In genomic region chr5:172638209-172638768, GRCh38 we compare ENCODE assay signal across 30 cellular contexts. TPM values are rescaled to one million over a fixed set of nuclear protein-coding genes. Genes with fewer than 3 reads are reported as not detected.
DNase-seq lines count a peak whose midpoint lies in the region; TF ChIP-seq lines count a peak whose summit lies in the region.
"Had no signal": no experiment of that assay in that cellular context is flagged by ENCODE, and none has a peak within 500 bp of the region (broad histone marks: within the 10 kb centered on the region; RNA-seq: fewer than 3 reads in every experiment).

No MANE protein-coding gene starts in this region.

- no peaks in the 10 kb centered on the region for H3K9me3 ChIP-seq in HEK293 (ENCODE audit: control insufficient read depth, insufficient read depth, low read depth, low read length)
- H3K9me3 ChIP-seq in OCI-LY7 (ENCODE audit: low read length), result no peaks in the 10 kb centered on the region
- H3K9me3 ChIP-seq: Peyer's patch, right atrium auricular region, SJCRH30, thoracic aorta, uterus had no signal

- H3K4me1 ChIP-seq in HEK293 (ENCODE audit: control insufficient read depth, insufficient read depth, low read length), result no peaks in the 10 kb centered on the region
- peaks cover 18% of the 10 kb centered on the region for H3K4me1 ChIP-seq in OCI-LY7 (ENCODE audit: insufficient read depth, low read length, poor library complexity, severe bottlenecking)

- peaks cover 22% of the 10 kb centered on the region for H3K27me3 Mint-ChIP-seq in neural crest cell (ENCODE audit: low read depth)

- DNase-seq in NCI-H1417 (lab: John Stamatoyannopoulos, UW), result peak in 2 of 3 experiments; percentile 9 to 52
- no peak for DNase-seq in NCI-H1417 treated with DMSO at 0.1 percent for 48 hours (lab: John Stamatoyannopoulos, UW)
- DNase-seq in OCI-LY7 (ENCODE audit: low spot score), result peak; percentile 7
- no peak for DNase-seq in neural crest cell (ENCODE audit: low read depth, low spot score)
- DNase-seq in activated CD8-positive, alpha-beta memory T cell treated with anti-CD3 and anti-CD28 coated beads, Interleukin-2, amount 50 U/mL, for 48 hours, result no peak
- no peak for DNase-seq in SIG-M5 treated with dmso at 0.1 percent for 504 hours (lab: John Stamatoyannopoulos, UW; ENCODE audit: unreplicated experiment)
- no peak for DNase-seq in SHP77 (lab: John Stamatoyannopoulos, UW)
- DNase-seq: activated CD4-positive, alpha-beta T cell treated with anti-CD3 and anti-CD28 coated beads for 4 hours; activated CD8-positive, alpha-beta T cell treated with anti-CD3 and anti-CD28 coated beads, Interleukin-2, amount 10 ng/mL, durations not matched to agents 7 days and 5 days; activated naive CD8-positive, alpha-beta T cell treated with anti-CD3 and anti-CD28 coated beads for 36 hours; anterior cingulate cortex; GF-D8; hippocampal formation; IMR-90; left cardiac atrium; NCI-H1092 treated with DMSO at 0.1 percent for 48 hours; NCI-H524; SJCRH30; stimulated activated CD4-positive, alpha-beta T cell treated with anti-CD3 and anti-CD28 coated beads, Interleukin-2, amount 100 ng/mL, for 24 hours; stimulated activated CD8-positive, alpha-beta memory T cell treated with anti-CD3 and anti-CD28 coated beads, Interleukin-4, amount 100 ng/mL, for 48 hours; T1000 had no signal

- no peaks in the 10 kb centered on the region for H3K9me3 Mint-ChIP-seq in neural crest cell
- H3K9me3 Mint-ChIP-seq: activated naive CD8-positive, alpha-beta T cell treated with anti-CD3 and anti-CD28 coated beads for 36 hours; neural progenitor cell; stimulated activated naive CD8-positive, alpha-beta T cell treated with anti-CD3 and anti-CD28 coated beads, Interleukin-15, Interleukin-2, amounts not matched to agents 100 ng/mL and 50 ng/mL, for 24 hours had no signal

- no peaks in the 10 kb centered on the region for H3K79me2 ChIP-seq in OCI-LY7 (ENCODE audit: insufficient read depth, low read depth, low read length)

- peaks cover 17% of the 10 kb centered on the region for H3K4me1 Mint-ChIP-seq in neural crest cell

- peak overlapping the region; percentile 25 for H3K4me3 Mint-ChIP-seq in neural crest cell
- H3K4me3 Mint-ChIP-seq: activated CD8-positive, alpha-beta T cell treated with anti-CD3 and anti-CD28 coated beads, Interleukin-2, amount 10 ng/mL, durations not matched to agents 7 days and 5 days; activated naive CD8-positive, alpha-beta T cell treated with anti-CD3 and anti-CD28 coated beads for 36 hours; neural progenitor cell; stimulated activated naive CD8-positive, alpha-beta T cell treated with anti-CD3 and anti-CD28 coated beads, Interleukin-15, Interleukin-2, amounts not matched to agents 100 ng/mL and 50 ng/mL, for 24 hours had no signal

- no peaks in the 10 kb centered on the region for H3K36me3 Mint-ChIP-seq in neural crest cell (ENCODE audit: low read depth)
- H3K36me3 Mint-ChIP-seq: activated naive CD8-positive, alpha-beta T cell treated with anti-CD3 and anti-CD28 coated beads for 36 hours; neural progenitor cell had no signal

- H3K4me3 ChIP-seq in HEK293 (ENCODE audit: low read depth, low read length) (no peak overlapping the region), OCI-LY7 (ENCODE audit: low read depth, low read length, poor library complexity, severe bottlenecking) (no peak overlapping the region)
- H3K4me3 ChIP-seq: neural progenitor cell, Peyer's patch, right atrium auricular region, SJCRH30, smooth muscle cell, thoracic aorta, uterus had no signal

- H3K4me2 ChIP-seq in OCI-LY7 (ENCODE audit: low read length), result no peak overlapping the region
- H3K4me2 ChIP-seq: neural progenitor cell, smooth muscle cell had no signal

- no peak overlapping the region for H2AFZ ChIP-seq in OCI-LY7 (ENCODE audit: low read length)
- H2AFZ ChIP-seq: neural progenitor cell had no signal

- no peak overlapping the region for H3K27ac Mint-ChIP-seq in neural crest cell (ENCODE audit: unreplicated experiment)
- H3K27ac Mint-ChIP-seq: activated CD8-positive, alpha-beta T cell treated with anti-CD3 and anti-CD28 coated beads, Interleukin-2, amount 10 ng/mL, durations not matched to agents 7 days and 5 days; activated naive CD8-positive, alpha-beta T cell treated with anti-CD3 and anti-CD28 coated beads for 36 hours; stimulated activated naive CD8-positive, alpha-beta T cell treated with anti-CD3 and anti-CD28 coated beads, Interleukin-15, Interleukin-2, amounts not matched to agents 100 ng/mL and 50 ng/mL, for 24 hours had no signal

- TF ChIP-seq CTCF in HEK293 (tag by site-specific recombination; IDR thresholded peaks at IDR 0.05) (no peak), OCI-LY7 (conservative IDR thresholded peaks at IDR 0.05; ENCODE audit: low read length) (no peak), neural crest cell (conservative IDR thresholded peaks at IDR 0.05) (no peak)

- H4K20me1 ChIP-seq in OCI-LY7 (ENCODE audit: insufficient read depth, low read length), result no peaks in the 10 kb centered on the region

- no TSS peak for BruUV-seq in OCI-LY7 (replicated peaks; lab: Mats Ljungman, UMichigan)

- POLR2A ChIA-PET in HEK293 (lab: Yijun Ruan, JAX) (no interaction called here), OCI-LY7 (lab: Charles Lee) (interaction anchor here (0.6 kb wide), 1 partner anchor 1684 kb away, joined by 4 read pairs; no protein-coding TSS in a partner anchor)

- CTCF ChIA-PET in HEK293 (lab: Yijun Ruan, JAX) (no interaction called here), OCI-LY7 (lab: Charles Lee; ENCODE audit: unreplicated experiment) (interaction anchor here (0.5 kb wide), 1 partner anchor 1987 kb away, joined by 3 read pairs; no protein-coding TSS in a partner anchor)

- intact Hi-C loops in OCI-LY7 (cut with micrococcal nuclease; ENCODE audit: unreplicated experiment), result no loop called here

- no peak overlapping the region for H3K27ac ChIP-seq in HEK293 (ENCODE audit: extremely low read depth, low read depth, low read length)
- no peak overlapping the region for H3K27ac ChIP-seq in OCI-LY7 (ENCODE audit: low read depth, low read length, poor library complexity, severe bottlenecking)
- H3K27ac ChIP-seq: neural progenitor cell, right atrium auricular region, SJCRH30, thoracic aorta, uterus, VCaP had no signal

- no peaks in the 10 kb centered on the region for H3K36me3 ChIP-seq in HEK293 (ENCODE audit: control insufficient read depth in 2 of 2, insufficient read depth in 1 of 2, low read length in 2 of 2)
- H3K36me3 ChIP-seq in OCI-LY7 (ENCODE audit: insufficient read depth, low read length), result no peaks in the 10 kb centered on the region
- H3K36me3 ChIP-seq: neural progenitor cell, Peyer's patch, right atrium auricular region, SJCRH30, thoracic aorta, uterus had no signal

- no peaks in the 10 kb centered on the region for H3K9me2 ChIP-seq in OCI-LY7 (ENCODE audit: insufficient read depth, low read length)

TF ChIP-seq in HEK293, 187 proteins besides CTCF, POLR2A, EP300 and RAD21:
- TF ChIP-seq ZNF202 (tag by site-specific recombination; IDR thresholded peaks at IDR 0.05; ENCODE audit: borderline replicate concordance) (no peak), ZNF426 (tag by site-specific recombination; IDR thresholded peaks at IDR 0.05) (no peak), ZNF366 (tag by site-specific recombination; conservative IDR thresholded peaks at IDR 0.05) (peak; percentile 52)

RNA-seq across cellular contexts. Expression of gene NEURL1B, which starts 2.8 kb away (rescaled TPM):
- 0.23 and 0.57 TPM in 2 replicates for total RNA-seq in OCI-LY7 (2014; rRNA removed; shearing (Covaris generic))
- 0.30 and 0.32 TPM in 2 replicates for total RNA-seq in OCI-LY7 (2022)
- total RNA-seq in neural crest cell, result 5.7 and 6.1 TPM in 2 replicates

Comparison
In these comparisons a context has a peak if more than half of its experiments do, and no peak if none do; other contexts are left out.
1. DNase-seq: peak in NCI-H1417 (2 of 3) and OCI-LY7 (single experiment); none in NCI-H1417 treated with DMSO at 0.1 percent for 48 hours (single experiment), neural crest cell (single experiment), activated CD8-positive, alpha-beta memory T cell treated with anti-CD3 and anti-CD28 coated beads, Interleukin-2, amount 50 U/mL, for 48 hours (single experiment), SIG-M5 treated with dmso at 0.1 percent for 504 hours (single experiment) and SHP77 (0 of 2).